Comparison of ENCODE assay signal across 1 cellular context in genomic region chr14:35352274-35353233, GRCh38.
TF ChIP-seq lines count a peak whose summit lies in the region.

No MANE protein-coding gene starts in this region.

TF ChIP-seq in K562, 482 proteins besides CTCF, POLR2A, EP300 and RAD21 (continued from another document and continues in another):
- TF ChIP-seq HMG20A (CRISPR knock-in tag; conservative IDR thresholded peaks at IDR 0.05): no peak
- TF ChIP-seq ZFX (CRISPR knock-in tag; IDR thresholded peaks at IDR 0.05): 0 out of 2 replicates have a peak, but pooled peaks have one; percentile 20
- no peak for TF ChIP-seq GTF2B (IDR thresholded peaks at IDR 0.05; ENCODE audit: extremely low read depth, insufficient read length)
- TF ChIP-seq ZNF217 (CRISPR knock-in tag; IDR thresholded peaks at IDR 0.05): no peak
- TF ChIP-seq THRAP3 (IDR thresholded peaks at IDR 0.05; ENCODE audit: borderline replicate concordance): no peak
- TF ChIP-seq ZNF41 (CRISPR knock-in tag; conservative IDR thresholded peaks at IDR 0.05): no peak
- TF ChIP-seq ZNF551 (CRISPR knock-in tag; IDR thresholded peaks at IDR 0.05): no peak
- TF ChIP-seq HBP1 (CRISPR knock-in tag; IDR thresholded peaks at IDR 0.05): 0 out of 2 replicates have a peak, but pooled peaks have one; percentile 41
- TF ChIP-seq MYNN (IDR thresholded peaks at IDR 0.05): peak; percentile 40; the same call in 1 of the 2 replicates
- no peak for TF ChIP-seq MYNN (CRISPR knock-in tag; IDR thresholded peaks at IDR 0.05)
- no peak for TF ChIP-seq ZNF146 (CRISPR knock-in tag; IDR thresholded peaks at IDR 0.05; ENCODE audit: unreplicated experiment)
- TF ChIP-seq ZBTB26 (CRISPR knock-in tag; IDR thresholded peaks at IDR 0.05): 0 out of 2 replicates have a peak, but pooled peaks have one; percentile 53
- TF ChIP-seq CCNT2 (IDR thresholded peaks at IDR 0.05; ENCODE audit: borderline replicate concordance, extremely low read depth, insufficient read length, low read depth, low read length): no peak
- no peak for TF ChIP-seq ZNF318 (IDR thresholded peaks at IDR 0.05; ENCODE audit: borderline replicate concordance in 1 of 2, low read depth in 1 of 2)
- TF ChIP-seq E2F6 (IDR thresholded peaks at IDR 0.05; ENCODE audit: borderline replicate concordance in 1 of 2, extremely low read depth in 1 of 2, insufficient read depth in 1 of 2, insufficient read length in 1 of 2, low read depth in 1 of 2, low read length in 1 of 2, poor library complexity in 1 of 2, severe bottlenecking in 1 of 2): no peak
- no peak for TF ChIP-seq NUFIP1 (IDR thresholded peaks at IDR 0.05; ENCODE audit: partially characterized antibody)
- no peak for TF ChIP-seq EWSR1 (IDR thresholded peaks at IDR 0.05; ENCODE audit: borderline replicate concordance, low read depth, partially characterized antibody)
- TF ChIP-seq CREB5 (CRISPR knock-in tag; IDR thresholded peaks at IDR 0.05): no peak
- TF ChIP-seq GABPB1 (CRISPR knock-in tag; IDR thresholded peaks at IDR 0.05): no peak
- TF ChIP-seq CREB1 (IDR thresholded peaks at IDR 0.05): no peak
- TF ChIP-seq CREB1 (CRISPR knock-in tag; IDR thresholded peaks at IDR 0.05): no peak
- TF ChIP-seq ZNF143 (CRISPR knock-in tag; IDR thresholded peaks at IDR 0.05): no peak
- no peak for TF ChIP-seq STAT6 (CRISPR knock-in tag; IDR thresholded peaks at IDR 0.05)
- TF ChIP-seq ETS2 (tag; IDR thresholded peaks at IDR 0.05; ENCODE audit: borderline replicate concordance, poor library complexity, severe bottlenecking): no peak
- TF ChIP-seq RUNX1 (IDR thresholded peaks at IDR 0.05; ENCODE audit: low read depth): no peak
- TF ChIP-seq E2F8 (IDR thresholded peaks at IDR 0.05; ENCODE audit: low read depth, partially characterized antibody): no peak
- TF ChIP-seq FOXM1 (IDR thresholded peaks at IDR 0.05; ENCODE audit: low read depth): no peak
- TF ChIP-seq FOXM1 (CRISPR knock-in tag; IDR thresholded peaks at IDR 0.05; ENCODE audit: low read depth): no peak
- no peak for TF ChIP-seq SIN3B (IDR thresholded peaks at IDR 0.05; ENCODE audit: low read depth)
- no peak for TF ChIP-seq JUND (IDR thresholded peaks at IDR 0.05; ENCODE audit: borderline replicate concordance, low read depth, low read length)
- no peak for TF ChIP-seq JUND (tag; IDR thresholded peaks at IDR 0.05; ENCODE audit: borderline replicate concordance, low read depth, low read length)
- TF ChIP-seq TRIM25 (IDR thresholded peaks at IDR 0.05; ENCODE audit: borderline replicate concordance): 0 out of 2 replicates have a peak, but pooled peaks have one; percentile 21
- no peak for TF ChIP-seq TAF1 (IDR thresholded peaks at IDR 0.05; ENCODE audit: control insufficient read depth, extremely low read depth, insufficient read depth, low read length, severe bottlenecking)
